Comparison of ENCODE assay signal across 1 cellular context in the genomic region with DNA sequence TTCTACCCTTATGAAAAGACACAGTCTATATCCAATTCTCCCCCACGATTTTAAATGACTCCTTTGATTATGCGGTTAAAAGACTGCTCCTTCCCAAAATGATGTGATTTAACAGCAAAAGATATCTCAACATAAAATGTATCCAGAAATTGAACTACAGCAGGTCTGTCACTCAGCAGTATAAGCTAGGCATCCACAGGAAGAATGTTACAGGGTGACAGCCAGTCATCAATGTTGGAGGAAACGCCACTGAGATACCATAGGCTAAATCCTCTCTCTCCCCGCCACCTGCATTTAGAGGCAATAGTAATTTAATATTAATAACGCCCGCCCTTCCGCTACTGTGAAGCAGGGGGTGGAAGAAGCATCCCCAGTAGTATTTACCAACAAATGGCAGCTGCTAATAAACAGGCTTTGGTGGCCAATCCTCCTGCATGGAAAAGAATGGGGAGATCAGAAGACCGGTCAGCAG.
TF ChIP-seq lines count a peak whose summit lies in the region.

No MANE protein-coding gene starts in this region.

TF ChIP-seq in K562, 482 proteins besides CTCF, POLR2A, EP300 and RAD21:
- TF ChIP-seq, protein P1, sequence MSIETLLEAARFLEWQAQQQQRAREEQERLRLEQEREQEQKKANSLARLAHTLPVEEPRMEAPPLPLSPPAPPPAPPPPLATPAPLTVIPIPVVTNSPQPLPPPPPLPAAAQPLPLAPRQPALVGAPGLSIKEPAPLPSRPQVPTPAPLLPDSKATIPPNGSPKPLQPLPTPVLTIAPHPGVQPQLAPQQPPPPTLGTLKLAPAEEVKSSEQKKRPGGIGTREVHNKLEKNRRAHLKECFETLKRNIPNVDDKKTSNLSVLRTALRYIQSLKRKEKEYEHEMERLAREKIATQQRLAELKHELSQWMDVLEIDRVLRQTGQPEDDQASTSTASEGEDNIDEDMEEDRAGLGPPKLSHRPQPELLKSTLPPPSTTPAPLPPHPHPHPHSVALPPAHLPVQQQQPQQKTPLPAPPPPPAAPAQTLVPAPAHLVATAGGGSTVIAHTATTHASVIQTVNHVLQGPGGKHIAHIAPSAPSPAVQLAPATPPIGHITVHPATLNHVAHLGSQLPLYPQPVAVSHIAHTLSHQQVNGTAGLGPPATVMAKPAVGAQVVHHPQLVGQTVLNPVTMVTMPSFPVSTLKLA (conservative IDR thresholded peaks at IDR 0.05): no peak
- no peak for TF ChIP-seq NR1H2 (CRISPR knock-in tag; IDR thresholded peaks at IDR 0.05)
- no peak for TF ChIP-seq SRSF1 (IDR thresholded peaks at IDR 0.05; ENCODE audit: low read depth, low read length)
- TF ChIP-seq FOXK2 (conservative IDR thresholded peaks at IDR 0.05 in 1 of 2, IDR thresholded peaks at IDR 0.05 in 1 of 2; ENCODE audit: low read depth in 2 of 2): no peak
- TF ChIP-seq GABPB2 (CRISPR knock-in tag; conservative IDR thresholded peaks at IDR 0.05): no peak
- no peak for TF ChIP-seq CREB1 (IDR thresholded peaks at IDR 0.05)
- no peak for TF ChIP-seq CREB1 (CRISPR knock-in tag; IDR thresholded peaks at IDR 0.05)
- TF ChIP-seq CEBPB (tag; IDR thresholded peaks at IDR 0.05): no peak
- TF ChIP-seq, protein P2, sequence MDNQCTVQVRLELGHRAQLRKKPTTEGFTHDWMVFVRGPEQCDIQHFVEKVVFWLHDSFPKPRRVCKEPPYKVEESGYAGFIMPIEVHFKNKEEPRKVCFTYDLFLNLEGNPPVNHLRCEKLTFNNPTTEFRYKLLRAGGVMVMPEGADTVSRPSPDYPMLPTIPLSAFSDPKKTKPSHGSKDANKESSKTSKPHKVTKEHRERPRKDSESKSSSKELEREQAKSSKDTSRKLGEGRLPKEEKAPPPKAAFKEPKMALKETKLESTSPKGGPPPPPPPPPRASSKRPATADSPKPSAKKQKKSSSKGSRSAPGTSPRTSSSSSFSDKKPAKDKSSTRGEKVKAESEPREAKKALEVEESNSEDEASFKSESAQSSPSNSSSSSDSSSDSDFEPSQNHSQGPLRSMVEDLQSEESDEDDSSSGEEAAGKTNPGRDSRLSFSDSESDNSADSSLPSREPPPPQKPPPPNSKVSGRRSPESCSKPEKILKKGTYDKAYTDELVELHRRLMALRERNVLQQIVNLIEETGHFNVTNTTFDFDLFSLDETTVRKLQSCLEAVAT (IDR thresholded peaks at IDR 0.05): no peak
- TF ChIP-seq ZNF696 (CRISPR knock-in tag; conservative IDR thresholded peaks at IDR 0.05): no peak
- TF ChIP-seq CREM (IDR thresholded peaks at IDR 0.05; ENCODE audit: low read depth): no peak
- TF ChIP-seq CREBBP (IDR thresholded peaks at IDR 0.05; ENCODE audit: low read depth, low read length): no peak
- TF ChIP-seq ZNF668 (CRISPR knock-in tag; IDR thresholded peaks at IDR 0.05): no peak
- TF ChIP-seq, protein P3, sequence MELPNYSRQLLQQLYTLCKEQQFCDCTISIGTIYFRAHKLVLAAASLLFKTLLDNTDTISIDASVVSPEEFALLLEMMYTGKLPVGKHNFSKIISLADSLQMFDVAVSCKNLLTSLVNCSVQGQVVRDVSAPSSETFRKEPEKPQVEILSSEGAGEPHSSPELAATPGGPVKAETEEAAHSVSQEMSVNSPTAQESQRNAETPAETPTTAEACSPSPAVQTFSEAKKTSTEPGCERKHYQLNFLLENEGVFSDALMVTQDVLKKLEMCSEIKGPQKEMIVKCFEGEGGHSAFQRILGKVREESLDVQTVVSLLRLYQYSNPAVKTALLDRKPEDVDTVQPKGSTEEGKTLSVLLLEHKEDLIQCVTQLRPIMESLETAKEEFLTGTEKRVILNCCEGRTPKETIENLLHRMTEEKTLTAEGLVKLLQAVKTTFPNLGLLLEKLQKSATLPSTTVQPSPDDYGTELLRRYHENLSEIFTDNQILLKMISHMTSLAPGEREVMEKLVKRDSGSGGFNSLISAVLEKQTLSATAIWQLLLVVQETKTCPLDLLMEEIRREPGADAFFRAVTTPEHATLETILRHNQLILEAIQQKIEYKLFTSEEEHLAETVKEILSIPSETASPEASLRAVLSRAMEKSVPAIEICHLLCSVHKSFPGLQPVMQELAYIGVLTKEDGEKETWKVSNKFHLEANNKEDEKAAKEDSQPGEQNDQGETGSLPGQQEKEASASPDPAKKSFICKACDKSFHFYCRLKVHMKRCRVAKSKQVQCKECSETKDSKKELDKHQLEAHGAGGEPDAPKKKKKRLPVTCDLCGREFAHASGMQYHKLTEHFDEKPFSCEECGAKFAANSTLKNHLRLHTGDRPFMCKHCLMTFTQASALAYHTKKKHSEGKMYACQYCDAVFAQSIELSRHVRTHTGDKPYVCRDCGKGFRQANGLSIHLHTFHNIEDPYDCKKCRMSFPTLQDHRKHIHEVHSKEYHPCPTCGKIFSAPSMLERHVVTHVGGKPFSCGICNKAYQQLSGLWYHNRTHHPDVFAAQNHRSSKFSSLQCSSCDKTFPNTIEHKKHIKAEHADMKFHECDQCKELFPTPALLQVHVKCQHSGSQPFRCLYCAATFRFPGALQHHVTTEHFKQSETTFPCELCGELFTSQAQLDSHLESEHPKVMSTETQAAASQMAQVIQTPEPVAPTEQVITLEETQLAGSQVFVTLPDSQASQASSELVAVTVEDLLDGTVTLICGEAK (IDR thresholded peaks at IDR 0.05): no peak
- TF ChIP-seq, protein P3 (CRISPR knock-in tag; IDR thresholded peaks at IDR 0.05): no peak
- no peak for TF ChIP-seq BMI1 (IDR thresholded peaks at IDR 0.05; ENCODE audit: low read length)
- TF ChIP-seq PTBP1 (IDR thresholded peaks at IDR 0.05; ENCODE audit: low read depth, low read length): no peak
